ENCODE assay signal across 1 cellular context in the genomic region with DNA sequence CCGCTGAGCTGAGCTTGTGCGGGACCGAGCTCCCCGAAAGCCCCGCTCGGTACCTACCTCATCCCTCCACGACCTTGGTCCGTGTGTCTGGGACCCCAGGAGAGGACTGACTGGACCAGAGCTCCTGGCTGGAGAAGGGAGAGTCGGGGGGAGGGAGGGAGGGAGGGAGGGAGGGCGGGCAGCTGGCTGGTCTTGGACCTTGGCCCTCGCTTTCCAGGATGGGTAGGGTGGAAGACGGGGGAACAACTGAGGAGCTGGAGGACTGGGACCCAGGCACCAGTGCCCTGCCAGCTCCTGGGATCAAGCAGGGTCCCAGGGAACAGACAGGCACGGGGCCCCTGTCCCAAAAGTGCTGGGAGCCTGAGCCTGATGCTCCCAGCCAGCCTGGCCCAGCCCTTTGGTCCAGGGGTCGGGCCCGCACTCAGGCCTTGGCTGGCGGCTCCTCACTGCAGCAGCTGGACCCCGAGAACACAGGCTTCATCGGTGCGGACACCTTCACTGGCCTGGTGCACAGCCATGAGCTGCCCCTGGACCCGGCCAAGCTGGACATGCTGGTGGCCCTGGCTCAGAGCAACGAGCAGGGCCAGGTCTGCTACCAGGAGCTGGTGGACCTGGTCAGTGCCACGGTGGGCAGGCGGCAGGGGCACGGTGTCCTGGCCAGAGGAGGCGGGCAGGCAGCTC.
TF ChIP-seq lines count a peak whose summit lies in the region.

No MANE protein-coding gene starts in this region.

TF ChIP-seq in GM23338, 12 proteins besides CTCF, POLR2A, EP300 and RAD21:
- TF ChIP-seq EZH2 (IDR thresholded peaks at IDR 0.05; ENCODE audit: low read depth, unreplicated experiment) (no peak), POLR2AphosphoS5 (IDR thresholded peaks at IDR 0.05; ENCODE audit: low read depth) (no peak), EZH2phosphoT487 (IDR thresholded peaks at IDR 0.05; ENCODE audit: unreplicated experiment) (no peak), STAT1 (IDR thresholded peaks at IDR 0.05; ENCODE audit: unreplicated experiment) (no peak), NANOG (IDR thresholded peaks at IDR 0.05; ENCODE audit: borderline replicate concordance) (no peak), JUNB (IDR thresholded peaks at IDR 0.05; ENCODE audit: unreplicated experiment) (no peak), ETS1 (IDR thresholded peaks at IDR 0.05) (no peak), ZNF114 (CRISPR knock-in tag; IDR thresholded peaks at IDR 0.05) (no peak), ZNF331 (CRISPR knock-in tag; IDR thresholded peaks at IDR 0.05; ENCODE audit: low read depth) (no peak), REST (IDR thresholded peaks at IDR 0.05; ENCODE audit: unreplicated experiment) (no peak), CREB1 (CRISPR knock-in tag; IDR thresholded peaks at IDR 0.05; ENCODE audit: low read depth) (no peak)
- TF ChIP-seq, protein P1, sequence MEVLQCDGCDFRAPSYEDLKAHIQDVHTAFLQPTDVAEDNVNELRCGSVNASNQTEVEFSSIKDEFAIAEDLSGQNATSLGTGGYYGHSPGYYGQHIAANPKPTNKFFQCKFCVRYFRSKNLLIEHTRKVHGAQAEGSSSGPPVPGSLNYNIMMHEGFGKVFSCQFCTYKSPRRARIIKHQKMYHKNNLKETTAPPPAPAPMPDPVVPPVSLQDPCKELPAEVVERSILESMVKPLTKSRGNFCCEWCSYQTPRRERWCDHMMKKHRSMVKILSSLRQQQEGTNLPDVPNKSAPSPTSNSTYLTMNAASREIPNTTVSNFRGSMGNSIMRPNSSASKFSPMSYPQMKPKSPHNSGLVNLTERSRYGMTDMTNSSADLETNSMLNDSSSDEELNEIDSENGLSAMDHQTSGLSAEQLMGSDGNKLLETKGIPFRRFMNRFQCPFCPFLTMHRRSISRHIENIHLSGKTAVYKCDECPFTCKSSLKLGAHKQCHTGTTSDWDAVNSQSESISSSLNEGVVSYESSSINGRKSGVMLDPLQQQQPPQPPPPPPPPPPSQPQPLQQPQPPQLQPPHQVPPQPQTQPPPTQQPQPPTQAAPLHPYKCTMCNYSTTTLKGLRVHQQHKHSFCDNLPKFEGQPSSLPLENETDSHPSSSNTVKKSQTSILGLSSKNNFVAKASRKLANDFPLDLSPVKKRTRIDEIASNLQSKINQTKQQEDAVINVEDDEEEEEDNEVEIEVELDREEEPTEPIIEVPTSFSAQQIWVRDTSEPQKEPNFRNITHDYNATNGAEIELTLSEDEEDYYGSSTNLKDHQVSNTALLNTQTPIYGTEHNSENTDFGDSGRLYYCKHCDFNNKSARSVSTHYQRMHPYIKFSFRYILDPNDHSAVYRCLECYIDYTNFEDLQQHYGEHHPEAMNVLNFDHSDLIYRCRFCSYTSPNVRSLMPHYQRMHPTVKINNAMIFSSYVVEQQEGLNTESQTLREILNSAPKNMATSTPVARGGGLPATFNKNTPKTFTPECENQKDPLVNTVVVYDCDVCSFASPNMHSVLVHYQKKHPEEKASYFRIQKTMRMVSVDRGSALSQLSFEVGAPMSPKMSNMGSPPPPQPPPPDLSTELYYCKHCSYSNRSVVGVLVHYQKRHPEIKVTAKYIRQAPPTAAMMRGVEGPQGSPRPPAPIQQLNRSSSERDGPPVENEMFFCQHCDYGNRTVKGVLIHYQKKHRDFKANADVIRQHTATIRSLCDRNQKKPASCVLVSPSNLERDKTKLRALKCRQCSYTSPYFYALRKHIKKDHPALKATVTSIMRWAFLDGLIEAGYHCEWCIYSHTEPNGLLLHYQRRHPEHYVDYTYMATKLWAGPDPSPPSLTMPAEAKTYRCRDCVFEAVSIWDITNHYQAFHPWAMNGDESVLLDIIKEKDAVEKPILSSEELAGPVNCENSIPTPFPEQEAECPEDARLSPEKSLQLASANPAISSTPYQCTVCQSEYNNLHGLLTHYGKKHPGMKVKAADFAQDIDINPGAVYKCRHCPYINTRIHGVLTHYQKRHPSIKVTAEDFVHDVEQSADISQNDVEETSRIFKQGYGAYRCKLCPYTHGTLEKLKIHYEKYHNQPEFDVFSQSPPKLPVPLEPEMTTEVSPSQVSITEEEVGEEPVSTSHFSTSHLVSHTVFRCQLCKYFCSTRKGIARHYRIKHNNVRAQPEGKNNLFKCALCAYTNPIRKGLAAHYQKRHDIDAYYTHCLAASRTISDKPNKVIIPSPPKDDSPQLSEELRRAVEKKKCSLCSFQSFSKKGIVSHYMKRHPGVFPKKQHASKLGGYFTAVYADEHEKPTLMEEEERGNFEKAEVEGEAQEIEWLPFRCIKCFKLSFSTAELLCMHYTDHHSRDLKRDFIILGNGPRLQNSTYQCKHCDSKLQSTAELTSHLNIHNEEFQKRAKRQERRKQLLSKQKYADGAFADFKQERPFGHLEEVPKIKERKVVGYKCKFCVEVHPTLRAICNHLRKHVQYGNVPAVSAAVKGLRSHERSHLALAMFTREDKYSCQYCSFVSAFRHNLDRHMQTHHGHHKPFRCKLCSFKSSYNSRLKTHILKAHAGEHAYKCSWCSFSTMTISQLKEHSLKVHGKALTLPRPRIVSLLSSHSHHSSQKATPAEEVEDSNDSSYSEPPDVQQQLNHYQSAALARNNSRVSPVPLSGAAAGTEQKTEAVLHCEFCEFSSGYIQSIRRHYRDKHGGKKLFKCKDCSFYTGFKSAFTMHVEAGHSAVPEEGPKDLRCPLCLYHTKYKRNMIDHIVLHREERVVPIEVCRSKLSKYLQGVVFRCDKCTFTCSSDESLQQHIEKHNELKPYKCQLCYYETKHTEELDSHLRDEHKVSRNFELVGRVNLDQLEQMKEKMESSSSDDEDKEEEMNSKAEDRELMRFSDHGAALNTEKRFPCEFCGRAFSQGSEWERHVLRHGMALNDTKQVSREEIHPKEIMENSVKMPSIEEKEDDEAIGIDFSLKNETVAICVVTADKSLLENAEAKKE (CRISPR knock-in tag; IDR thresholded peaks at IDR 0.05) = no peak
